ENCODE assay signal across 27 cellular contexts in the genomic region with DNA sequence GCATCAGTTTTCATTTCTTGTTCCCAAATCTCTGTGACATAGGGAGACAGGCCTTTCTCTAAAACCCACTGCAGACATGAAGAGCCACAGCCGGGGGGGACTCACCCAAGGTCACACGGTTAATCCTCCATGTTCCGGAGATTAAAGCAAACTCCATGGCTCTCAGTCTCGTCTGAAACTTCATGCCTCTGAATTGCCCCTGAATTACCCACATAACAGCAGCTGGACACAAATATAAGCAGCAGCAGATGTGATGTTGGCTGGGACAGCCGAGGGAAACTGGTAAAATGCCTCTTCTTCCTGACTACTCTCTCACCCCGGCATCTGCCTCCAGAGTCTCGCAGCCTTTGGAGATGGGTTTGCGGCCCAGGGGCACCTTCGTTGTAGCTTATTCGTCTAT.
"Had no signal": no experiment of that assay in that cellular context is flagged by ENCODE, and none has a peak within 500 bp of the region (broad histone marks: within the 10 kb centered on the region; RNA-seq: fewer than 3 reads in every experiment).

No MANE protein-coding gene starts in this region.

- H3K27me3 ChIP-seq: ovary, right lobe of liver, thyroid gland, tibial nerve, upper lobe of left lung, vagina had no signal

- H3K79me2 ChIP-seq: parathyroid adenoma had no signal

- H3K27ac Mint-ChIP-seq: naive thymus-derived CD8-positive, alpha-beta T cell; nephron progenitor cell; progenitor cell of endocrine pancreas; stimulated activated effector memory CD8-positive, alpha-beta T cell treated with anti-CD3 and anti-CD28 coated beads, Interleukin-12 subunit alpha, Interleukin-12 subunit beta, amount 100 ng/mL, for 72 hours; stimulated activated naive B cell treated with anti-CD40 and anti-IgM and Interleukin-4, amounts not matched to agents 10 μg/mL and 1 μg/mL and 100 μg/mL, for 72 hours; stimulated activated naive CD8-positive, alpha-beta T cell treated with anti-CD3 and anti-CD28 coated beads, Interleukin-15, Interleukin-2, amounts not matched to agents 100 ng/mL and 50 ng/mL, for 24 hours had no signal

- H3K9me3 Mint-ChIP-seq: naive thymus-derived CD8-positive, alpha-beta T cell; neural crest cell; stimulated activated effector memory CD8-positive, alpha-beta T cell treated with anti-CD3 and anti-CD28 coated beads, Interleukin-12 subunit alpha, Interleukin-12 subunit beta, amount 100 ng/mL, for 72 hours; stimulated activated naive CD8-positive, alpha-beta T cell treated with anti-CD3 and anti-CD28 coated beads, Interleukin-15, Interleukin-2, amounts not matched to agents 100 ng/mL and 50 ng/mL, for 24 hours had no signal

- H3K4me1 ChIP-seq: parathyroid adenoma, psoas muscle, right lobe of liver, sigmoid colon, stomach, thyroid gland, upper lobe of left lung, vagina had no signal

- H3K4me3 ChIP-seq: ovary, psoas muscle, right lobe of liver, sigmoid colon, stomach, thoracic aorta, thyroid gland, upper lobe of left lung, vagina had no signal

- H3K36me3 ChIP-seq: ovary, right lobe of liver, sigmoid colon, stomach, thoracic aorta, thyroid gland, tibial nerve, upper lobe of left lung, vagina had no signal

- DNase-seq: nephron progenitor cell; occipital lobe; ovary; psoas muscle; right cardiac atrium; right lobe of liver; sigmoid colon; small intestine; stimulated activated CD4-positive, alpha-beta T cell treated with anti-CD3 and anti-CD28 coated beads, Interleukin-15, amount 100 ng/mL, for 24 hours; stimulated activated CD4-positive, alpha-beta T cell treated with anti-CD3 and anti-CD28 coated beads, Interleukin-2, amount 100 ng/mL, for 24 hours; stimulated activated CD4-positive, alpha-beta T cell treated with anti-CD3 and anti-CD28 coated beads, Interleukin-2, amount 100 ng/mL, for 48 hours; stimulated activated CD4-positive, alpha-beta T cell treated with anti-CD3 and anti-CD28 coated beads, Interleukin-4, amount 100 ng/mL, for 24 hours; stimulated activated naive B cell treated with anti-CD40 and anti-IgM and Interleukin-4, amounts not matched to agents 10 μg/mL and 1 μg/mL and 100 μg/mL, for 72 hours; stimulated activated naive CD4-positive, alpha-beta T cell treated with Interleukin-2 at 50 U/mL for 16 hours; stomach; thyroid gland; trophoblast cell; upper lobe of left lung had no signal

- ATAC-seq: naive thymus-derived CD8-positive, alpha-beta T cell; psoas muscle; right lobe of liver; stimulated activated effector memory CD8-positive, alpha-beta T cell treated with anti-CD3 and anti-CD28 coated beads, Interleukin-12 subunit alpha, Interleukin-12 subunit beta, amount 100 ng/mL, for 72 hours; stimulated activated naive B cell treated with anti-CD40 and anti-IgM and Interleukin-4, amounts not matched to agents 10 μg/mL and 1 μg/mL and 100 μg/mL, for 72 hours had no signal

- H3K36me3 Mint-ChIP-seq: naive thymus-derived CD8-positive, alpha-beta T cell; stimulated activated effector memory CD8-positive, alpha-beta T cell treated with anti-CD3 and anti-CD28 coated beads, Interleukin-12 subunit alpha, Interleukin-12 subunit beta, amount 100 ng/mL, for 72 hours; stimulated activated naive B cell treated with anti-CD40 and anti-IgM and Interleukin-4, amounts not matched to agents 10 μg/mL and 1 μg/mL and 100 μg/mL, for 72 hours had no signal

- H3K4me3 Mint-ChIP-seq: naive thymus-derived CD8-positive, alpha-beta T cell; nephron progenitor cell; neural crest cell; stimulated activated effector memory CD8-positive, alpha-beta T cell treated with anti-CD3 and anti-CD28 coated beads, Interleukin-12 subunit alpha, Interleukin-12 subunit beta, amount 100 ng/mL, for 72 hours; stimulated activated naive B cell treated with anti-CD40 and anti-IgM and Interleukin-4, amounts not matched to agents 10 μg/mL and 1 μg/mL and 100 μg/mL, for 72 hours; stimulated activated naive CD8-positive, alpha-beta T cell treated with anti-CD3 and anti-CD28 coated beads, Interleukin-15, Interleukin-2, amounts not matched to agents 100 ng/mL and 50 ng/mL, for 24 hours had no signal

- H3K9me3 ChIP-seq: ovary, psoas muscle, right lobe of liver, sigmoid colon, stomach, thoracic aorta, thyroid gland, tibial nerve, upper lobe of left lung, vagina had no signal

- H2AFZ ChIP-seq: parathyroid adenoma had no signal

- H3K4me1 Mint-ChIP-seq: stimulated activated effector memory CD8-positive, alpha-beta T cell treated with anti-CD3 and anti-CD28 coated beads, Interleukin-12 subunit alpha, Interleukin-12 subunit beta, amount 100 ng/mL, for 72 hours had no signal

- H3K9ac ChIP-seq: parathyroid adenoma had no signal

- H3K27ac ChIP-seq: ovary, parathyroid adenoma, psoas muscle, right lobe of liver, sigmoid colon, stomach, thoracic aorta, thyroid gland, tibial nerve, upper lobe of left lung, vagina had no signal
